In the genomic region with DNA sequence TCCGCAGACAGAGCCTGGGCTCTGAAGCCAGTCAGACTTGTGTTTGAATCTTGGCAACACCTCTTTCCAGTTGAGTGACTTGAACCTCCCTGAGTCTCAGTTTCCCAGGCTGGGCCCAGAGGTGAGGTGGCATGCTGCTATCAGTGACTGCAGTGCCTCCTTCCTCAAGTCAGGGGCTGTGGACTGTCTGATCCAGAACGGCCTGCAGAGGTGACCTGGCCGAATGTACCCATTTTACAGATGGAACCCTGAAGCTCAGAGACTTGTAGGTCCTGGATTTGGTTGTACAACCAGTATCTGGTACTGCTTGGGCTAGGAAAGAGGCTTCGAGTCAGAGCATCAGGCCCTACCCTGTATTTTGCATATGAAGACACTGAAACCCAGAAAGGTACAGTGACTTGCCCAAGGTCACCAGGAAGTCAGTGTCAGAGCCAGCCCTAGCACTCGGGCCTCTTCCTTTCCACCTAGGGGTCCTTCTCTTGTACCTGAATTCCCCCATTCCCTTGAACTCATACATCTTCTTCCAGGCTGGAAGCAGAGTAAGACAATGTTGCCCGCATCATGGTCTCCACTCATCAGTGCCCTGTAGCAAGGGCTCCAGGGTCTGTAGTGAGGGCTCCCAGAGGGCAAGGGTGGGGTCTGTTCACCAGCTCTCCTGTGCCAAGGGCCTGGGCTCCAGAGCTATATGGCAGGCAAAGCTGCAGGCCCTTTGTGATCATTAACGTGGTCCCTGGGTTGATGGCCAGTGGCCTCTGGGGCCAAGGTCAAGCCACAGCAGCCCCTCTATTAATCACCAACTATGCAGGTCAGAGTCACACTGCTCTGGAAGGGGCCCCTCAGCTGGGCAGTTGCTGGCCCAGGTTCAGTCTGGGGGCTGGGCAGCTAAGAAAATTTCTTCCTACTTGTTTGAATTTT, we compare ENCODE assay signal across 16 cellular contexts. TPM values are rescaled to one million over a fixed set of nuclear protein-coding genes. Genes with fewer than 3 reads are reported as not detected.
A peak's percentile ranks its signal among the peaks of the same experiment; 100 is the strongest.
DNase-seq lines count a peak whose midpoint lies in the region; ATAC-seq and TF ChIP-seq lines count a peak whose summit lies in the region.
"Had no signal": no experiment of that assay in that cellular context is flagged by ENCODE, and none has a peak within 500 bp of the region (broad histone marks: within the 10 kb centered on the region; RNA-seq: fewer than 3 reads in every experiment).

No MANE protein-coding gene starts in this region.

- TF ChIP-seq CTCF in breast epithelium (IDR thresholded peaks at IDR 0.05) = no peak
- TF ChIP-seq CTCF in mammary epithelial cell (conservative IDR thresholded peaks at IDR 0.05 in 1 of 2, IDR thresholded peaks at IDR 0.05 in 1 of 2; ENCODE audit: extremely low read depth in 1 of 2, insufficient read depth in 1 of 2, low read depth in 1 of 2, low read length in 2 of 2) = no peak
- no peak for TF ChIP-seq CTCF in psoas muscle (IDR thresholded peaks at IDR 0.05)

- TF ChIP-seq POLR2A in breast epithelium (IDR thresholded peaks at IDR 0.05) (no peak), GM18505 (IDR thresholded peaks at IDR 0.05; ENCODE audit: borderline replicate concordance, extremely low read depth, insufficient read depth, insufficient read length) (no peak)

- H3K27me3 ChIP-seq in breast epithelium (no peaks in the 10 kb centered on the region), mammary epithelial cell (ENCODE audit: insufficient read depth, low read length) (no peaks in the 10 kb centered on the region), layer of hippocampus (ENCODE audit: control insufficient read depth, insufficient read depth, low read length) (no peaks in the 10 kb centered on the region), psoas muscle (ENCODE audit: insufficient read depth in 3 of 3, low read length in 2 of 3) (no peaks in the 10 kb centered on the region)
- H3K27me3 ChIP-seq: body of pancreas had no signal

- no peak overlapping the region for H2AFZ ChIP-seq in mammary epithelial cell (ENCODE audit: low read depth, low read length)

- intact Hi-C loops in breast epithelium (cut with DNase I; ENCODE audit: low total_unique reads) = loop anchor here (1.0 to 10.0 kb wide), 2 partner anchors 18 to 1728 kb away; no protein-coding TSS in a partner anchor
- intact Hi-C loops in mammary epithelial cell (cut with micrococcal nuclease) = no loop called here
- intact Hi-C loops in psoas muscle (cut with DNase I) = no loop called here
- intact Hi-C loops in left colon (cut with DNase I, micrococcal nuclease) = no loop called here

- WGBS in mammary epithelial cell (ENCODE audit: low coverage, missing lambda C conversion rate) = 93% methylated on average over 7 of the region's 7 CpGs
- WGBS in psoas muscle, 3 donors = 62 to 69% (median 68%) methylated on average over 7 of the region's 7 CpGs
- 79% methylated on average over 7 of the region's 7 CpGs for WGBS in urinary bladder

- H3K4me3 ChIP-seq in breast epithelium (no peak overlapping the region), mammary epithelial cell (replicated peaks in 1 of 3; ENCODE audit: insufficient read depth in 1 of 3, low read depth in 2 of 3, low read length in 3 of 3) (no peak overlapping the region), psoas muscle (no peak overlapping the region), urinary bladder (ENCODE audit: low read depth, low read length) (no peak overlapping the region)
- H3K4me3 ChIP-seq: body of pancreas had no signal

- BruUV-seq in mammary epithelial cell (replicated peaks; lab: Mats Ljungman, UMichigan) = no TSS peak

- H3K4me1 ChIP-seq in breast epithelium = peaks cover 27 to 34% of the 10 kb centered on the region in 2 donors
- H3K4me1 ChIP-seq in mammary epithelial cell (ENCODE audit: insufficient read depth, low read length) = peaks cover 11% of the 10 kb centered on the region
- H3K4me1 ChIP-seq in psoas muscle = peaks cover 69% of the 10 kb centered on the region
- H3K4me1 ChIP-seq in urinary bladder (ENCODE audit: insufficient read depth) = no peaks in the 10 kb centered on the region

- H4K20me1 ChIP-seq in mammary epithelial cell (ENCODE audit: insufficient read depth, low read length) = no peaks in the 10 kb centered on the region

- dilution Hi-C loops in mammary epithelial cell (cut with HindIII; ENCODE audit: low sequenced_read_pairs) = no loop called here

- no peak for DNase-seq in breast epithelium (ENCODE audit: low spot score in 2 of 2)
- DNase-seq in mammary epithelial cell = no peak
- peak in 1 of 2 donors; percentile 44 for DNase-seq in psoas muscle
- DNase-seq in left colon = no peak
- DNase-seq in stimulated activated CD4-positive, alpha-beta T cell treated with anti-CD3 and anti-CD28 coated beads, Interleukin-4, amount 100 ng/mL, for 24 hours = no peak
- DNase-seq: activated CD4-positive, alpha-beta T cell treated with anti-CD3 and anti-CD28 coated beads, Interleukin-2, amount 50 U/mL, for 48 hours; body of pancreas; CD8-positive, alpha-beta T cell; NCI-H187; NCI-H748 treated with DMSO at 0.1 percent for 48 hours; stimulated activated CD4-positive, alpha-beta T cell treated with anti-CD3 and anti-CD28 coated beads, Interleukin-4, amount 100 ng/mL, for 1 hour; T1000 had no signal

- CTCF ChIA-PET in mammary epithelial cell (lab: Charles Lee; ENCODE audit: low non-redundant PET) = no interaction called here

- no peak overlapping the region for H3K9ac ChIP-seq in mammary epithelial cell (ENCODE audit: insufficient read depth, low read length)

- H3K27ac ChIP-seq in breast epithelium = peak overlapping the region; percentile 94 to 98
- no peak overlapping the region for H3K27ac ChIP-seq in mammary epithelial cell (ENCODE audit: insufficient read depth, low read depth, low read length)
- H3K27ac ChIP-seq in layer of hippocampus (ENCODE audit: low read depth, low read length) = peak overlapping the region; percentile 94
- H3K27ac ChIP-seq in psoas muscle = peak overlapping the region; percentile 81
- peak overlapping the region; percentile 83 for H3K27ac ChIP-seq in urinary bladder (ENCODE audit: low read depth)

- H3K4me2 ChIP-seq in mammary epithelial cell (ENCODE audit: insufficient read depth, low read depth, low read length) = no peak overlapping the region

- H3K9me3 ChIP-seq in breast epithelium = no peaks in the 10 kb centered on the region
- H3K9me3 ChIP-seq in mammary epithelial cell (replicated peaks; ENCODE audit: insufficient read depth, low read length) = no peaks in the 10 kb centered on the region
- H3K9me3 ChIP-seq in psoas muscle = no peaks in the 10 kb centered on the region
- H3K9me3 ChIP-seq: body of pancreas had no signal

- H3K36me3 ChIP-seq in breast epithelium (no peaks in the 10 kb centered on the region), mammary epithelial cell (ENCODE audit: insufficient read depth, low read length) (no peaks in the 10 kb centered on the region), psoas muscle (ENCODE audit: insufficient read depth in 1 of 2, low read depth in 1 of 2) (no peaks in the 10 kb centered on the region), urinary bladder (ENCODE audit: insufficient read depth) (no peaks in the 10 kb centered on the region)

- peaks cover 38% of the 10 kb centered on the region for H3K79me2 ChIP-seq in mammary epithelial cell (ENCODE audit: insufficient read depth, low read length)

- ATAC-seq in psoas muscle = no peak
- ATAC-seq in left colon = no peak
- ATAC-seq in GM18505 (IDR thresholded peaks at IDR 0.05; ENCODE audit: unreplicated experiment) = no peak
- ATAC-seq: body of pancreas; CD8-positive, alpha-beta T cell; stimulated activated effector memory CD8-positive, alpha-beta T cell treated with anti-CD3 and anti-CD28 coated beads, Interleukin-12 subunit alpha, Interleukin-12 subunit beta, amount 100 ng/mL, for 72 hours had no signal

- in situ Hi-C loops in mammary epithelial cell (cut with MboI; ENCODE audit: low sequenced_read_pairs in 2 of 2) = no loop called here

RNA-seq across cellular contexts. Expression of gene GSN, which starts 28.5 kb away (rescaled TPM):
- total RNA-seq in breast epithelium (over 10,000 TPM in 1 of 3 donors, 1,000 to 10,000 TPM in 2; 1,290 to 13,922 (median 1,437) TPM), mammary epithelial cell (100 to 1,000 TPM; 196 to 723 TPM), psoas muscle (100 to 1,000 TPM; 140 to 490 (median 211) TPM), urinary bladder (405 TPM), left colon (100 to 1,000 TPM; 404 to 854 TPM)
- polyA plus RNA-seq in mammary epithelial cell (462 TPM), psoas muscle (100 to 1,000 TPM; 199 to 225 (median 208) TPM), urinary bladder (2,591 TPM)
- 325 TPM for polyA minus RNA-seq in mammary epithelial cell
